In genomic region chr6:44172759-44173500, GRCh38 we compare ENCODE assay signal across 8 cellular contexts. TPM values are rescaled to one million over a fixed set of nuclear protein-coding genes. Genes with fewer than 3 reads are reported as not detected.
DNase-seq lines count a peak whose midpoint lies in the region; ATAC-seq and TF ChIP-seq lines count a peak whose summit lies in the region.

No MANE protein-coding gene starts in this region.

- H3K4me3 Mint-ChIP-seq in chondrocyte (ENCODE audit: unreplicated experiment): no peak overlapping the region

- H3K27ac Mint-ChIP-seq in chondrocyte (ENCODE audit: unreplicated experiment): no peak overlapping the region

- ATAC-seq in HG03095 (IDR thresholded peaks at IDR 0.05; ENCODE audit: unreplicated experiment): peak; percentile 48
- peak; percentile 96 to 99 (median 98) for ATAC-seq in right lobe of liver

- no peaks in the 10 kb centered on the region for H3K36me3 Mint-ChIP-seq in chondrocyte (ENCODE audit: low read depth)

- no peaks in the 10 kb centered on the region for H3K9me3 ChIP-seq in right lobe of liver

- H3K9me3 Mint-ChIP-seq in chondrocyte (ENCODE audit: low read depth): no peaks in the 10 kb centered on the region

- intact Hi-C loops in right lobe of liver (cut with DNase I): loop anchor here (5.0 to 10.0 kb wide), 2 partner anchors 59 to 62 kb away; no protein-coding TSS in a partner anchor

- TF ChIP-seq CTCF in chondrocyte (IDR thresholded peaks at IDR 0.05): peak; percentile 94
- TF ChIP-seq CTCF in right lobe of liver (IDR thresholded peaks at IDR 0.05): peak; percentile 91 to 95 (median 94)

- WGBS in right lobe of liver (ENCODE audit: insufficient coverage, low coverage, low lambda C conversion rate, missing lambda C conversion rate): 11% methylated on average over 7 of the region's 15 CpGs

- H3K27me3 Mint-ChIP-seq in chondrocyte (ENCODE audit: low read depth): peaks cover 7% of the 10 kb centered on the region

- H3K27ac ChIP-seq in right lobe of liver: no peak overlapping the region

- H3K27me3 ChIP-seq in right lobe of liver: no peaks in the 10 kb centered on the region

- peaks cover 24% of the 10 kb centered on the region for H3K4me1 Mint-ChIP-seq in chondrocyte (ENCODE audit: low read depth)

- peak; percentile 77 for DNase-seq in activated gamma-delta T cell treated with Interleukin-2 at 50 U/mL for 16 hours
- DNase-seq in activated gamma-delta T cell (lab: John Stamatoyannopoulos, UW): no peak
- peak; percentile 56 for DNase-seq in NCI-H460 (ENCODE audit: extremely low read depth, low read depth)
- peak; percentile 70 to 74 for DNase-seq in activated CD4-positive, alpha-beta T cell treated with anti-CD3 and anti-CD28 coated beads for 24 hours (ENCODE audit: low read depth in 2 of 2)
- no peak for DNase-seq in chondrocyte (ENCODE audit: low spot score)
- peak; percentile 86 to 91 (median 89) for DNase-seq in right lobe of liver
- peak; percentile 58 to 77 (median 72) for DNase-seq in stimulated activated CD4-positive, alpha-beta T cell treated with anti-CD3 and anti-CD28 coated beads, TNF-alpha, amount 100 ng/mL, for 24 hours (ENCODE audit: low read depth in 3 of 3)

- H3K4me1 ChIP-seq in right lobe of liver: peaks cover 0 to 6% (median 0%) of the 10 kb centered on the region in 4 donors

- no peaks in the 10 kb centered on the region for H3K36me3 ChIP-seq in right lobe of liver

- H3K4me3 ChIP-seq in right lobe of liver: no peak overlapping the region

- TF ChIP-seq POLR2A in right lobe of liver (IDR thresholded peaks at IDR 0.05): no peak

RNA-seq across cellular contexts. Expression of gene CAPN11, which starts 14.3 kb away (rescaled TPM):
- total RNA-seq in NCI-H460 (2014; rRNA removed; shearing (Covaris generic)): not detected in 2 replicates
- polyA plus RNA-seq in NCI-H460 (2014; cell fraction: nucleus; rRNA removed): not detected in 2 replicates
- total RNA-seq in chondrocyte (0.07 TPM in 1 of 3 replicates, not detected in the others), right lobe of liver (under 1 TPM in 2 of 6 experiments, not detected in 4; 0.22 to 0.31 TPM)

RNA-seq across cellular contexts. Expression of gene MYMX, which starts 43.8 kb away (rescaled TPM):
- not detected in 2 replicates for total RNA-seq in NCI-H460 (2014; rRNA removed; shearing (Covaris generic))
- polyA plus RNA-seq in NCI-H460 (2014; cell fraction: nucleus; rRNA removed): not detected in 2 replicates
- not detected in 3 replicates for total RNA-seq in chondrocyte
- not detected for total RNA-seq in right lobe of liver

RNA-seq across cellular contexts. Expression of gene TMEM63B, which starts 45.6 kb away (rescaled TPM):
- 17.7 and 17.8 TPM in 2 replicates for total RNA-seq in NCI-H460 (2014; rRNA removed; shearing (Covaris generic))
- 24.8 and 31.5 TPM in 2 replicates for polyA plus RNA-seq in NCI-H460 (2014; cell fraction: nucleus; rRNA removed)
- total RNA-seq in chondrocyte: 36.2 to 40.7 TPM (median 40.3 TPM) in 3 replicates
- 10 to 100 TPM; 30.6 to 41.0 (median 36.8) TPM for total RNA-seq in right lobe of liver

RNA-seq across cellular contexts. Expression of gene MRPL14, which starts 45.7 kb away (rescaled TPM):
- 41.4 and 43.9 TPM in 2 replicates for total RNA-seq in NCI-H460 (2014; rRNA removed; shearing (Covaris generic))
- polyA plus RNA-seq in NCI-H460 (2014; cell fraction: nucleus; rRNA removed): 55.4 and 92.6 TPM in 2 replicates
- total RNA-seq in chondrocyte: 35.1 to 38.7 TPM (median 35.5 TPM) in 3 replicates
- total RNA-seq in right lobe of liver: 10 to 100 TPM; 26.5 to 70.0 (median 35.4) TPM

RNA-seq across cellular contexts. Expression of gene SLC29A1, which starts 50.5 kb away (rescaled TPM):
- 13.4 and 16.2 TPM in 2 replicates for total RNA-seq in NCI-H460 (2014; rRNA removed; shearing (Covaris generic))
- 79.5 and 87.0 TPM in 2 replicates for polyA plus RNA-seq in NCI-H460 (2014; cell fraction: nucleus; rRNA removed)
- total RNA-seq in chondrocyte (161 to 231 TPM (median 221 TPM) in 3 replicates), right lobe of liver (10 to 100 TPM; 27.4 to 51.3 (median 31.4) TPM)

Comparison
In these comparisons a context has a peak if more than half of its experiments do, and no peak if none do; other contexts are left out.
1. DNase-seq: peak in activated gamma-delta T cell treated with Interleukin-2 at 50 U/mL for 16 hours (single experiment), NCI-H460 (single experiment), activated CD4-positive, alpha-beta T cell treated with anti-CD3 and anti-CD28 coated beads for 24 hours (2 of 2), right lobe of liver (3 of 3) and stimulated activated CD4-positive, alpha-beta T cell treated with anti-CD3 and anti-CD28 coated beads, TNF-alpha, amount 100 ng/mL, for 24 hours (3 of 3); none in activated gamma-delta T cell (single experiment) and chondrocyte (single experiment).